ENCODE assay signal across 1 cellular context in the genomic region with DNA sequence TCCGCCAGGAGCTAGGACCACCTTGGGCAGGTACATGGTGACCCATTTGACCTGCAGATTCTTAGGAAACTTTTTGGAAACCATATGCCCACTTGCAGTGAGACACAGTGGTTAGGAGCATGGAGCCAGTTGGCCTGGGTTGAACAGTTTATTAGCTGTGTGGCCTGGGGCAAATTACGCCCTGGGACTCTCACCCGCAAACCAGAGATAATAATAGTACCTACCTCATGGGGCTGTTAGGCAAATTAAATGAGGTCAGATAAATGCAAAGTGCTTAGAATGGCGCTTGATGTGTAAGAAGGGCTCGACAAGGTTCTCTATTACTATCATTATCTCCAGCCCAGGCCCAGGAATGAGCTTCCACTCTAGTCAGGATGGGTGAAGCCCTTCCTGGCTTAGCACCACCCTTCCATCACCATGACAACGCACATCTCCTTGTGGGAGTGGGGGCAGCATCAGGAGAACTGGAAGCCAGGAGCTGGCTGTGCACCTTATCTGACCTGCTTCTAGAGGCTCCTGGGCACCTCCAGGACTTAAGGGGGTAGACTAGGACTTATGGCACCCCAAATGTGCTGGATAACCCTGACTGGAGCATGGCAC.
TF ChIP-seq lines count a peak whose summit lies in the region.

No MANE protein-coding gene starts in this region.

TF ChIP-seq in GM12878, 131 proteins besides CTCF, POLR2A, EP300 and RAD21:
- peak; percentile 82 for TF ChIP-seq ATF2 (IDR thresholded peaks at IDR 0.05; ENCODE audit: low read length)
- no peak for TF ChIP-seq RELB (IDR thresholded peaks at IDR 0.05; ENCODE audit: low read depth)
- TF ChIP-seq, protein P1, sequence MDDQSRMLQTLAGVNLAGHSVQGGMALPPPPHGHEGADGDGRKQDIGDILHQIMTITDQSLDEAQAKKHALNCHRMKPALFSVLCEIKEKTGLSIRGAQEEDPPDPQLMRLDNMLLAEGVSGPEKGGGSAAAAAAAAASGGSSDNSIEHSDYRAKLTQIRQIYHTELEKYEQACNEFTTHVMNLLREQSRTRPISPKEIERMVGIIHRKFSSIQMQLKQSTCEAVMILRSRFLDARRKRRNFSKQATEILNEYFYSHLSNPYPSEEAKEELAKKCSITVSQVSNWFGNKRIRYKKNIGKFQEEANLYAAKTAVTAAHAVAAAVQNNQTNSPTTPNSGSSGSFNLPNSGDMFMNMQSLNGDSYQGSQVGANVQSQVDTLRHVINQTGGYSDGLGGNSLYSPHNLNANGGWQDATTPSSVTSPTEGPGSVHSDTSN (IDR thresholded peaks at IDR 0.05; ENCODE audit: insufficient replicate concordance, low read depth, low read length), result no peak
- TF ChIP-seq, protein P2, sequence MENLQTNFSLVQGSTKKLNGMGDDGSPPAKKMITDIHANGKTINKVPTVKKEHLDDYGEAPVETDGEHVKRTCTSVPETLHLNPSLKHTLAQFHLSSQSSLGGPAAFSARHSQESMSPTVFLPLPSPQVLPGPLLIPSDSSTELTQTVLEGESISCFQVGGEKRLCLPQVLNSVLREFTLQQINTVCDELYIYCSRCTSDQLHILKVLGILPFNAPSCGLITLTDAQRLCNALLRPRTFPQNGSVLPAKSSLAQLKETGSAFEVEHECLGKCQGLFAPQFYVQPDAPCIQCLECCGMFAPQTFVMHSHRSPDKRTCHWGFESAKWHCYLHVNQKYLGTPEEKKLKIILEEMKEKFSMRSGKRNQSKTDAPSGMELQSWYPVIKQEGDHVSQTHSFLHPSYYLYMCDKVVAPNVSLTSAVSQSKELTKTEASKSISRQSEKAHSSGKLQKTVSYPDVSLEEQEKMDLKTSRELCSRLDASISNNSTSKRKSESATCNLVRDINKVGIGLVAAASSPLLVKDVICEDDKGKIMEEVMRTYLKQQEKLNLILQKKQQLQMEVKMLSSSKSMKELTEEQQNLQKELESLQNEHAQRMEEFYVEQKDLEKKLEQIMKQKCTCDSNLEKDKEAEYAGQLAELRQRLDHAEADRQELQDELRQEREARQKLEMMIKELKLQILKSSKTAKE (IDR thresholded peaks at IDR 0.05; ENCODE audit: low read depth, poor library complexity, severe bottlenecking), result peak; percentile 35
- TF ChIP-seq NFIC (IDR thresholded peaks at IDR 0.05; ENCODE audit: low read depth, low read length), result no peak
- peak; percentile 75 for TF ChIP-seq NR2F1 (conservative IDR thresholded peaks at IDR 0.05)
- TF ChIP-seq BMI1 (IDR thresholded peaks at IDR 0.05; ENCODE audit: borderline replicate concordance), result peak; percentile 51; the same call in 1 of the 2 replicates
- TF ChIP-seq TBL1XR1 (IDR thresholded peaks at IDR 0.05; ENCODE audit: low read depth, low read length), result peak; percentile 60; the same call in 1 of the 2 replicates
- TF ChIP-seq MEF2B (IDR thresholded peaks at IDR 0.05; ENCODE audit: partially characterized antibody, poor library complexity, severe bottlenecking), result peak; percentile 92
- peak; percentile 62 for TF ChIP-seq IKZF1 (conservative IDR thresholded peaks at IDR 0.05)
- peak; percentile 56 for TF ChIP-seq SP1 (IDR thresholded peaks at IDR 0.05; ENCODE audit: low read depth, low read length)
- peak; percentile 83 for TF ChIP-seq CBFB (IDR thresholded peaks at IDR 0.05; ENCODE audit: low read depth)
- TF ChIP-seq SMARCA5 (IDR thresholded peaks at IDR 0.05), result no peak
- peak; percentile 13 to 20; a peak in 1 of 4 replicates for TF ChIP-seq BHLHE40 (IDR thresholded peaks at IDR 0.05; ENCODE audit: borderline replicate concordance in 1 of 2, low read depth in 2 of 2, low read length in 1 of 2)
- TF ChIP-seq IKZF2 (IDR thresholded peaks at IDR 0.05), result peak in 1 of 2 experiments; percentile 58; a peak in 1 of 4 replicates
- TF ChIP-seq, protein P3, sequence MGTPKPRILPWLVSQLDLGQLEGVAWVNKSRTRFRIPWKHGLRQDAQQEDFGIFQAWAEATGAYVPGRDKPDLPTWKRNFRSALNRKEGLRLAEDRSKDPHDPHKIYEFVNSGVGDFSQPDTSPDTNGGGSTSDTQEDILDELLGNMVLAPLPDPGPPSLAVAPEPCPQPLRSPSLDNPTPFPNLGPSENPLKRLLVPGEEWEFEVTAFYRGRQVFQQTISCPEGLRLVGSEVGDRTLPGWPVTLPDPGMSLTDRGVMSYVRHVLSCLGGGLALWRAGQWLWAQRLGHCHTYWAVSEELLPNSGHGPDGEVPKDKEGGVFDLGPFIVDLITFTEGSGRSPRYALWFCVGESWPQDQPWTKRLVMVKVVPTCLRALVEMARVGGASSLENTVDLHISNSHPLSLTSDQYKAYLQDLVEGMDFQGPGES (IDR thresholded peaks at IDR 0.05), result no peak
- TF ChIP-seq RUNX3 (IDR thresholded peaks at IDR 0.05; ENCODE audit: low read length), result peak; percentile 94
- 0 out of 2 replicates have a peak, but pooled peaks have one; percentile 50 for TF ChIP-seq ZNF217 (IDR thresholded peaks at IDR 0.05)
- peak; percentile 87 for TF ChIP-seq ATF7 (IDR thresholded peaks at IDR 0.05; ENCODE audit: low read depth)
- peak; percentile 66; the same call in 1 of the 2 replicates for TF ChIP-seq MLLT1 (IDR thresholded peaks at IDR 0.05)
- peak; percentile 49 for TF ChIP-seq DPF2 (IDR thresholded peaks at IDR 0.05)
- no peak for TF ChIP-seq CREM (IDR thresholded peaks at IDR 0.05; ENCODE audit: low read depth)
- TF ChIP-seq POU2F2 (IDR thresholded peaks at IDR 0.05; ENCODE audit: borderline replicate concordance, low read depth, low read length), result peak; percentile 94; the same call in 2 of the 3 replicates
- TF ChIP-seq FOXM1 (IDR thresholded peaks at IDR 0.05; ENCODE audit: low read depth, low read length), result 0 out of 2 replicates have a peak, but pooled peaks have one; percentile 25
- TF ChIP-seq EZH2 (IDR thresholded peaks at IDR 0.05; ENCODE audit: borderline replicate concordance, control insufficient read depth, low read depth, low read length), result no peak
- TF ChIP-seq MXI1 (IDR thresholded peaks at IDR 0.05; ENCODE audit: low read depth, low read length), result peak; percentile 22; the same call in 1 of the 2 replicates
- 0 out of 2 replicates have a peak, but pooled peaks have one; percentile 44 for TF ChIP-seq IRF4 (IDR thresholded peaks at IDR 0.05; ENCODE audit: low read depth, low read length)
- peak; percentile 48; the same call in 1 of the 2 replicates for TF ChIP-seq CREB1 (IDR thresholded peaks at IDR 0.05; ENCODE audit: low read depth)
- TF ChIP-seq MTA2 (IDR thresholded peaks at IDR 0.05; ENCODE audit: low read depth), result peak; percentile 79
- peak; percentile 90 for TF ChIP-seq MEF2A (IDR thresholded peaks at IDR 0.05; ENCODE audit: insufficient read depth, low read depth, low read length)
- no peak for TF ChIP-seq RAD51 (IDR thresholded peaks at IDR 0.05)
- no peak for TF ChIP-seq ZBED1 (IDR thresholded peaks at IDR 0.05; ENCODE audit: borderline replicate concordance)
- TF ChIP-seq BCL11A (IDR thresholded peaks at IDR 0.05; ENCODE audit: low read depth, low read length), result peak; percentile 82; the same call in 1 of the 2 replicates
- TF ChIP-seq KLF5 (IDR thresholded peaks at IDR 0.05; ENCODE audit: partially characterized antibody), result no peak
- peak; percentile 63; the same call in 1 of the 2 replicates for TF ChIP-seq PAX5 (IDR thresholded peaks at IDR 0.05; ENCODE audit: borderline replicate concordance, low read depth, low read length)
- TF ChIP-seq GATAD2B (conservative IDR thresholded peaks at IDR 0.05; ENCODE audit: low read depth), result no peak
- TF ChIP-seq YY1 (IDR thresholded peaks at IDR 0.05; ENCODE audit: low read depth, low read length), result 0 out of 2 replicates have a peak, but pooled peaks have one; percentile 49
TF ChIP-seq in GM12878: peak in this region for 26.
